In genomic region chr5:92364986-92365550, GRCh38 we compare ENCODE assay signal across 26 cellular contexts.
A peak's percentile ranks its signal among the peaks of the same experiment; 100 is the strongest.
DNase-seq lines count a peak whose midpoint lies in the region; ATAC-seq and TF ChIP-seq lines count a peak whose summit lies in the region.
"Had no signal": no experiment of that assay in that cellular context is flagged by ENCODE, and none has a peak within 500 bp of the region (broad histone marks: within the 10 kb centered on the region; RNA-seq: fewer than 3 reads in every experiment).

No MANE protein-coding gene starts in this region.

- peaks cover 4% of the 10 kb centered on the region for H3K9me3 Mint-ChIP-seq in activated CD4-positive, alpha-beta T cell treated with anti-CD3 and anti-CD28 coated beads for 36 hours (ENCODE audit: low read depth)

- no peaks in the 10 kb centered on the region for H3F3A ChIP-seq in SK-N-SH (replicated peaks; ENCODE audit: insufficient read depth)

- no peak overlapping the region for H3K27ac ChIP-seq in right cardiac atrium (ENCODE audit: low read length)
- H3K27ac ChIP-seq in left ventricle myocardium inferior (replicated peaks): no peak overlapping the region
- no peak overlapping the region for H3K27ac ChIP-seq in osteoblast (ENCODE audit: low read depth, low read length)
- H3K27ac ChIP-seq in SK-N-SH (ENCODE audit: low read depth in 2 of 2, low read length in 1 of 2): no peak overlapping the region
- H3K27ac ChIP-seq: A549, body of pancreas, coronary artery, pancreas, VCaP had no signal

- POLR2A ChIA-PET in activated CD4-positive, alpha-beta T cell treated with anti-CD3 and anti-CD28 coated beads for 36 hours (lab: Charles Lee): no interaction called here
- POLR2A ChIA-PET in SK-N-SH (lab: Yijun Ruan, JAX): no interaction called here

- TF ChIP-seq CTCF in left ventricle myocardium inferior (IDR thresholded peaks at IDR 0.05; ENCODE audit: borderline replicate concordance) (no peak), osteoblast (IDR thresholded peaks at IDR 0.05; ENCODE audit: extremely low read depth, low read depth, low read length) (no peak), SK-N-SH (IDR thresholded peaks at IDR 0.05) (no peak)

- CTCF ChIA-PET in activated CD4-positive, alpha-beta T cell treated with anti-CD3 and anti-CD28 coated beads for 36 hours (lab: Charles Lee): no interaction called here
- CTCF ChIA-PET in SK-N-SH (lab: Yijun Ruan, JAX): no interaction called here

- no peak overlapping the region for H3K27ac Mint-ChIP-seq in activated CD4-positive, alpha-beta T cell treated with anti-CD3 and anti-CD28 coated beads for 36 hours
- H3K27ac Mint-ChIP-seq: activated CD4-positive, alpha-beta memory T cell treated with anti-CD3 and anti-CD28 coated beads, Interleukin-2, amount 10 ng/mL, durations not matched to agents 7 days and 5 days; activated naive CD4-positive, alpha-beta T cell treated with anti-CD3 and anti-CD28 coated beads, Interleukin-2, amount 10 ng/mL, durations not matched to agents 7 days and 5 days; activated T-cell treated with anti-CD3 and anti-CD28 coated beads, Interleukin-2, amount 50 U/mL, for 24 hours; CD8-positive, alpha-beta memory T cell; T-helper 1 cell treated with Interleukin-12 subunit alpha and Interleukin-12 subunit beta and Interleukin-4 antibody, amounts not matched to agents 30 μg/mL and 1 μg/mL, for 36 hours had no signal

- no peaks in the 10 kb centered on the region for H3K36me3 Mint-ChIP-seq in activated CD4-positive, alpha-beta T cell treated with anti-CD3 and anti-CD28 coated beads for 36 hours (ENCODE audit: low read depth)
- H3K36me3 Mint-ChIP-seq: activated naive CD4-positive, alpha-beta T cell treated with anti-CD3 and anti-CD28 coated beads, Interleukin-2, amount 10 ng/mL, durations not matched to agents 7 days and 5 days; CD8-positive, alpha-beta memory T cell had no signal

- H3K4me1 ChIP-seq in right cardiac atrium (ENCODE audit: control insufficient read depth, insufficient read depth, low read length) (no peaks in the 10 kb centered on the region), left ventricle myocardium inferior (no peaks in the 10 kb centered on the region), osteoblast (ENCODE audit: insufficient read depth, low read length) (no peaks in the 10 kb centered on the region), SK-N-SH (ENCODE audit: control insufficient read depth in 1 of 2, insufficient read depth in 2 of 2, low read depth in 1 of 2, low read length in 1 of 2) (no peaks in the 10 kb centered on the region)
- H3K4me1 ChIP-seq: A549, body of pancreas, HAP-1, pancreas had no signal

- H2AFZ ChIP-seq in osteoblast (ENCODE audit: low read length) (no peak overlapping the region), SK-N-SH (ENCODE audit: low read depth) (no peak overlapping the region)

- no peaks in the 10 kb centered on the region for H3K9me2 ChIP-seq in SK-N-SH

- H3K4me1 Mint-ChIP-seq in activated CD4-positive, alpha-beta T cell treated with anti-CD3 and anti-CD28 coated beads for 36 hours: no peaks in the 10 kb centered on the region
- H3K4me1 Mint-ChIP-seq: activated CD4-positive, alpha-beta memory T cell treated with anti-CD3 and anti-CD28 coated beads, Interleukin-2, amount 10 ng/mL, durations not matched to agents 7 days and 5 days; activated naive CD4-positive, alpha-beta T cell treated with anti-CD3 and anti-CD28 coated beads, Interleukin-2, amount 10 ng/mL, durations not matched to agents 7 days and 5 days; CD8-positive, alpha-beta memory T cell had no signal

- H3K9me3 ChIP-seq in right cardiac atrium (ENCODE audit: control insufficient read depth, low read length): no peaks in the 10 kb centered on the region
- peaks cover 9% of the 10 kb centered on the region for H3K9me3 ChIP-seq in left ventricle myocardium inferior (replicated peaks)
- no peaks in the 10 kb centered on the region for H3K9me3 ChIP-seq in osteoblast (ENCODE audit: low read depth, low read length)
- no peaks in the 10 kb centered on the region for H3K9me3 ChIP-seq in SK-N-SH
- H3K9me3 ChIP-seq: body of pancreas, HAP-1, pancreas had no signal

- H3K27me3 Mint-ChIP-seq in activated CD4-positive, alpha-beta T cell treated with anti-CD3 and anti-CD28 coated beads for 36 hours: no peaks in the 10 kb centered on the region
- H3K27me3 Mint-ChIP-seq: activated CD4-positive, alpha-beta memory T cell treated with anti-CD3 and anti-CD28 coated beads, Interleukin-2, amount 10 ng/mL, durations not matched to agents 7 days and 5 days; activated naive CD4-positive, alpha-beta T cell treated with anti-CD3 and anti-CD28 coated beads, Interleukin-2, amount 10 ng/mL, durations not matched to agents 7 days and 5 days; activated T-cell treated with anti-CD3 and anti-CD28 coated beads, Interleukin-2, amount 50 U/mL, for 24 hours; CD8-positive, alpha-beta memory T cell had no signal

- TF ChIP-seq EP300 in SK-N-SH (IDR thresholded peaks at IDR 0.05; ENCODE audit: borderline replicate concordance in 1 of 2, low read depth in 1 of 2, low read length in 1 of 2): no peak

- H4K20me1 ChIP-seq in osteoblast (ENCODE audit: insufficient read depth, low read length) (no peaks in the 10 kb centered on the region), SK-N-SH (ENCODE audit: insufficient read depth) (no peaks in the 10 kb centered on the region)

- no peaks in the 10 kb centered on the region for H3K36me3 ChIP-seq in left ventricle myocardium inferior
- no peaks in the 10 kb centered on the region for H3K36me3 ChIP-seq in osteoblast (ENCODE audit: insufficient read depth, low read length)
- no peaks in the 10 kb centered on the region for H3K36me3 ChIP-seq in SK-N-SH (replicated peaks in 1 of 2; ENCODE audit: control insufficient read depth in 1 of 2, insufficient read depth in 2 of 2, low read length in 1 of 2)
- H3K36me3 ChIP-seq: HAP-1, pancreas had no signal

- 60% methylated on average over 3 of the region's 3 CpGs for WGBS in right cardiac atrium
- 68% methylated on average over 3 of the region's 3 CpGs for WGBS in SK-N-SH (ENCODE audit: low lambda C conversion rate)

- H3K9ac ChIP-seq in SK-N-SH: no peak overlapping the region

- TF ChIP-seq RAD21 in SK-N-SH (IDR thresholded peaks at IDR 0.05; ENCODE audit: low read length): no peak

- intact Hi-C loops in right cardiac atrium (cut with DNase I): no loop called here
- intact Hi-C loops in left ventricle myocardium inferior (cut with micrococcal nuclease): no loop called here
- intact Hi-C loops in activated CD4-positive, alpha-beta T cell treated with anti-CD3 and anti-CD28 coated beads for 36 hours (cut with DNase I, micrococcal nuclease): no loop called here

- no peak overlapping the region for H3K4me2 ChIP-seq in osteoblast (ENCODE audit: insufficient read depth, low read length)
- no peak overlapping the region for H3K4me2 ChIP-seq in SK-N-SH
- H3K4me2 ChIP-seq: A549, smooth muscle cell had no signal

- H3K27me3 ChIP-seq in right cardiac atrium (ENCODE audit: control insufficient read depth, insufficient read depth) (no peaks in the 10 kb centered on the region), left ventricle myocardium inferior (ENCODE audit: low read depth) (no peaks in the 10 kb centered on the region), osteoblast (ENCODE audit: insufficient read depth, low read length) (no peaks in the 10 kb centered on the region), SK-N-SH (ENCODE audit: insufficient read depth) (no peaks in the 10 kb centered on the region)
- H3K27me3 ChIP-seq: body of pancreas, pancreas had no signal

- no peak for ATAC-seq in right cardiac atrium
- ATAC-seq in activated CD4-positive, alpha-beta T cell treated with anti-CD3 and anti-CD28 coated beads for 36 hours: no peak
- ATAC-seq: A549, body of pancreas, left ventricle myocardium superior had no signal

- H3K4me3 ChIP-seq in right cardiac atrium (ENCODE audit: low read length): no peak overlapping the region
- H3K4me3 ChIP-seq in left ventricle myocardium inferior: no peak overlapping the region
- H3K4me3 ChIP-seq in osteoblast (ENCODE audit: insufficient read depth, low read length): no peak overlapping the region
- no peak overlapping the region for H3K4me3 ChIP-seq in SK-N-SH (ENCODE audit: low read depth in 2 of 2, low read length in 1 of 2)
- H3K4me3 ChIP-seq: A549, body of pancreas, coronary artery, HAP-1, pancreas, smooth muscle cell had no signal

- DNase-seq in right cardiac atrium: peak in 2 of 3 donors; percentile 18 to 62
- no peak for DNase-seq in left ventricle myocardium inferior
- DNase-seq in dedifferentiated amniotic fluid mesenchymal stem cell (ENCODE audit: extremely low spot score): peak; percentile 76
- peak; percentile 74 for DNase-seq in middle frontal gyrus (ENCODE audit: extremely low spot score, low spot score)
- no peak for DNase-seq in activated CD4-positive, alpha-beta T cell treated with anti-CD3 and anti-CD28 coated beads for 36 hours
- no peak for DNase-seq in LoVo (ENCODE audit: low spot score)
- DNase-seq in osteoblast (ENCODE audit: insufficient read length, low spot score, missing footprints): no peak
- no peak for DNase-seq in SK-N-SH
- DNase-seq: activated CD4-positive, alpha-beta memory T cell treated with anti-CD3 and anti-CD28 coated beads, Interleukin-2, amount 10 ng/mL, durations not matched to agents 7 days and 5 days; activated naive CD4-positive, alpha-beta T cell treated with anti-CD3 and anti-CD28 coated beads, Interleukin-2, amount 10 ng/mL, durations not matched to agents 7 days and 5 days; activated T-cell treated with anti-CD3 and anti-CD28 coated beads, Interleukin-2, amount 50 U/mL, for 24 hours; CD8-positive, alpha-beta memory T cell; DND-41; KG1; left ventricle myocardium superior; NCI-H526 treated with DMSO at 0.1 percent for 48 hours; pancreas; SIG-M5; stimulated activated CD8-positive, alpha-beta memory T cell treated with anti-CD3 and anti-CD28 coated beads, Interleukin-4, amount 100 ng/mL, for 48 hours had no signal

- no peak overlapping the region for H3K4me3 Mint-ChIP-seq in activated CD4-positive, alpha-beta T cell treated with anti-CD3 and anti-CD28 coated beads for 36 hours
- H3K4me3 Mint-ChIP-seq: activated CD4-positive, alpha-beta memory T cell treated with anti-CD3 and anti-CD28 coated beads, Interleukin-2, amount 10 ng/mL, durations not matched to agents 7 days and 5 days; activated naive CD4-positive, alpha-beta T cell treated with anti-CD3 and anti-CD28 coated beads, Interleukin-2, amount 10 ng/mL, durations not matched to agents 7 days and 5 days; activated T-cell treated with anti-CD3 and anti-CD28 coated beads, Interleukin-2, amount 50 U/mL, for 24 hours; CD8-positive, alpha-beta memory T cell; T-helper 1 cell treated with Interleukin-12 subunit alpha and Interleukin-12 subunit beta and Interleukin-4 antibody, amounts not matched to agents 30 μg/mL and 1 μg/mL, for 36 hours had no signal

- H3K79me2 ChIP-seq in osteoblast (ENCODE audit: insufficient read depth, low read length) (no peaks in the 10 kb centered on the region), SK-N-SH (ENCODE audit: insufficient read depth) (no peaks in the 10 kb centered on the region)

TF ChIP-seq in SK-N-SH, 30 proteins besides CTCF, POLR2A, EP300 and RAD21 (continues in another document):
- TF ChIP-seq FOSL2 (IDR thresholded peaks at IDR 0.05; ENCODE audit: borderline replicate concordance, low read depth) (no peak), RCOR1 (IDR thresholded peaks at IDR 0.05; ENCODE audit: low read length) (no peak), FOXM1 (IDR thresholded peaks at IDR 0.05; ENCODE audit: low read depth) (no peak)

Comparison
In these comparisons a context has a peak if more than half of its experiments do, and no peak if none do; other contexts are left out.
1. DNase-seq: peak in right cardiac atrium (2 of 3), dedifferentiated amniotic fluid mesenchymal stem cell (single experiment) and middle frontal gyrus (single experiment); none in left ventricle myocardium inferior (single experiment), activated CD4-positive, alpha-beta T cell treated with anti-CD3 and anti-CD28 coated beads for 36 hours (single experiment), LoVo (single experiment), osteoblast (single experiment) and SK-N-SH (single experiment).